2 cellular contexts compared by ENCODE assay signal in genomic region chr10:35510891-35511290, GRCh38.
TF ChIP-seq lines count a peak whose summit lies in the region.

No MANE protein-coding gene starts in this region.

TF ChIP-seq in GM23338, 12 proteins besides CTCF, POLR2A, EP300 and RAD21:
- TF ChIP-seq EZH2phosphoT487 (IDR thresholded peaks at IDR 0.05; ENCODE audit: unreplicated experiment) (no peak), REST (IDR thresholded peaks at IDR 0.05; ENCODE audit: unreplicated experiment) (no peak), JUNB (IDR thresholded peaks at IDR 0.05; ENCODE audit: unreplicated experiment) (no peak), EZH2 (IDR thresholded peaks at IDR 0.05; ENCODE audit: low read depth, unreplicated experiment) (no peak), POLR2AphosphoS5 (IDR thresholded peaks at IDR 0.05; ENCODE audit: low read depth) (no peak), ZNF462 (CRISPR knock-in tag; IDR thresholded peaks at IDR 0.05) (no peak)

TF ChIP-seq in H1, 55 proteins besides CTCF, POLR2A, EP300 and RAD21:
- TF ChIP-seq YY1 (IDR thresholded peaks at IDR 0.05; ENCODE audit: low read depth, low read length) (no peak), GTF2F1 (IDR thresholded peaks at IDR 0.05; ENCODE audit: borderline replicate concordance, low read depth, low read length) (no peak), CREB1 (IDR thresholded peaks at IDR 0.05) (no peak), TCF12 (IDR thresholded peaks at IDR 0.05; ENCODE audit: low read depth, low read length) (no peak), SIRT6 (IDR thresholded peaks at IDR 0.05; ENCODE audit: low read length) (no peak), USF2 (IDR thresholded peaks at IDR 0.05; ENCODE audit: low read length) (no peak), ATF2 (IDR thresholded peaks at IDR 0.05; ENCODE audit: low read length) (no peak), TBP (IDR thresholded peaks at IDR 0.05; ENCODE audit: low read depth, low read length) (no peak), GABPA (IDR thresholded peaks at IDR 0.05; ENCODE audit: borderline replicate concordance, insufficient read depth, low read length) (no peak), JUND (IDR thresholded peaks at IDR 0.05; ENCODE audit: low read length) (no peak)
